Comparison of ENCODE assay signal across 23 cellular contexts in the genomic region with DNA sequence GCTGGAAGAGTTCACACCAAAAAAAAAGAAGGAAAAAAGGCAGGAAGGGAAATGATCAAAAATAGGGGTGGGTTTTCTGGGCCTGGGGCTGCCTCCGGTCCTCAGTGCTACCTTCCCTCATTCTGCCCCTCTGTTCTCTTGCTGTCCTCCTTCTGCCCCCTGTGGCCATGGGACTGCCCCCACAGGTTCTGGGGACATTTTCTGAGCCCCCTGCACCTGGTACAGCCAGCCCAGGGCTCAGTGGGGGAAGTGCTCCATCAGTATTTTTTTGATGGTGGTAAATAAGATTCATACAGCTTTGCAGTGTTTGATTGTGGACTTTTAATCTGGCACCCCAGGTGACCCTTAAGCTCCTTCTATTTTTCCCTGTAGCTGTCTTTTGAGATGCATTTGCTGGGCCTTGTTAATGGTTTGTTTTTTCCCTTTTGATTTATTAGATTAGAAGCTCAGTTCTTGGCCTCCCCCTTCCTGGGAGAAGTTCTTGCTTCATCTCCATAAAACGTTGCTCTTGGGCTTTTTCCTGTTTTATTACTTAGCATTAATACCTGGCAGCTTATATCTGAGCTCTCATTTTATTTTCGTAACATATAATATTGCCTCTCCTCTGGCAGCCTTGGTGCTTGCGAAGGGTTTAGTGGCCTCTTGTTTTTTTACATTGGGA. TPM values are rescaled to one million over a fixed set of nuclear protein-coding genes. Genes with fewer than 3 reads are reported as not detected.
A peak's percentile ranks its signal among the peaks of the same experiment; 100 is the strongest.
DNase-seq lines count a peak whose midpoint lies in the region; ATAC-seq and TF ChIP-seq lines count a peak whose summit lies in the region.
"Had no signal": no experiment of that assay in that cellular context is flagged by ENCODE, and none has a peak within 500 bp of the region (broad histone marks: within the 10 kb centered on the region; RNA-seq: fewer than 3 reads in every experiment).

No MANE protein-coding gene starts in this region.

- H3K4me1 ChIP-seq in GM23338 (ENCODE audit: insufficient read depth): peaks cover 19% of the 10 kb centered on the region; the same call in 1 of the 2 replicates
- H3K4me1 ChIP-seq: Caco-2 had no signal

- H3K4me2 ChIP-seq in GM23338: no peak overlapping the region

- in situ Hi-C loops in GM13976 (cut with MboI; ENCODE audit: low sequenced_read_pairs, unreplicated experiment): no loop called here

- no peaks in the 10 kb centered on the region for H3K27me3 ChIP-seq in GM23338 (ENCODE audit: insufficient read depth)

- H3K27me3 Mint-ChIP-seq in GM23338 (ENCODE audit: insufficient read depth, low read depth, poor library complexity): no peaks in the 10 kb centered on the region
- H3K27me3 Mint-ChIP-seq: stimulated activated naive CD8-positive, alpha-beta T cell treated with anti-CD3 and anti-CD28 coated beads, Interleukin-15, amount 100 ng/mL, for 72 hours; type B pancreatic cell had no signal

- no peak overlapping the region for H3K27ac Mint-ChIP-seq in GM23338
- H3K27ac Mint-ChIP-seq in stimulated activated effector memory CD8-positive, alpha-beta T cell treated with anti-CD3 and anti-CD28 coated beads, Interleukin-12 subunit alpha, Interleukin-12 subunit beta, amount 100 ng/mL, for 72 hours: peak overlapping the region; percentile 96
- H3K27ac Mint-ChIP-seq: endodermal cell, type B pancreatic cell had no signal

- H3K36me3 Mint-ChIP-seq in GM23338 (ENCODE audit: low read depth): no peaks in the 10 kb centered on the region
- H3K36me3 Mint-ChIP-seq in stimulated activated effector memory CD8-positive, alpha-beta T cell treated with anti-CD3 and anti-CD28 coated beads, Interleukin-12 subunit alpha, Interleukin-12 subunit beta, amount 100 ng/mL, for 72 hours: peaks cover 7% of the 10 kb centered on the region
- H3K36me3 Mint-ChIP-seq: type B pancreatic cell had no signal

- ATAC-seq in GM23338: peak; percentile 53
- ATAC-seq in stimulated activated effector memory CD8-positive, alpha-beta T cell treated with anti-CD3 and anti-CD28 coated beads, Interleukin-12 subunit alpha, Interleukin-12 subunit beta, amount 100 ng/mL, for 72 hours: no peak
- ATAC-seq: left cardiac atrium; psoas muscle; stimulated activated naive CD8-positive, alpha-beta T cell treated with anti-CD3 and anti-CD28 coated beads, Interleukin-15, amount 100 ng/mL, for 72 hours had no signal

- no peaks in the 10 kb centered on the region for H3K9me3 Mint-ChIP-seq in GM23338
- no peaks in the 10 kb centered on the region for H3K9me3 Mint-ChIP-seq in stimulated activated effector memory CD8-positive, alpha-beta T cell treated with anti-CD3 and anti-CD28 coated beads, Interleukin-12 subunit alpha, Interleukin-12 subunit beta, amount 100 ng/mL, for 72 hours
- H3K9me3 Mint-ChIP-seq: endodermal cell; neural crest cell; stimulated activated naive CD8-positive, alpha-beta T cell treated with anti-CD3 and anti-CD28 coated beads, Interleukin-15, amount 100 ng/mL, for 72 hours; type B pancreatic cell had no signal

- no peaks in the 10 kb centered on the region for H3F3A ChIP-seq in GM23338 (replicated peaks; ENCODE audit: low read depth)

- no peak overlapping the region for H3K4me3 Mint-ChIP-seq in GM23338
- no peak overlapping the region for H3K4me3 Mint-ChIP-seq in stimulated activated effector memory CD8-positive, alpha-beta T cell treated with anti-CD3 and anti-CD28 coated beads, Interleukin-12 subunit alpha, Interleukin-12 subunit beta, amount 100 ng/mL, for 72 hours
- H3K4me3 Mint-ChIP-seq: endodermal cell, neural crest cell, type B pancreatic cell had no signal

- no peak overlapping the region for H3K4me3 ChIP-seq in GM23338
- H3K4me3 ChIP-seq: psoas muscle, skin epidermis had no signal

- H3K27ac ChIP-seq in GM23338 (ENCODE audit: low read depth) (no peak overlapping the region), VCaP (peak overlapping the region; percentile 24; the same call in 1 of the 2 replicates), caudate nucleus (ENCODE audit: low read depth, low read length) (no peak overlapping the region)
- H3K27ac ChIP-seq: HL-60, psoas muscle had no signal

- TF ChIP-seq CTCF in GM23338 (conservative IDR thresholded peaks at IDR 0.05; ENCODE audit: low read depth in 2 of 2) (no peak), VCaP (conservative IDR thresholded peaks at IDR 0.05) (no peak), GM13976 (IDR thresholded peaks at IDR 0.05; ENCODE audit: borderline replicate concordance, control extremely low read depth, extremely low read depth, insufficient read depth, missing control alignments) (no peak)

- peaks cover 45% of the 10 kb centered on the region for H3K4me1 Mint-ChIP-seq in GM23338
- peaks cover 87% of the 10 kb centered on the region for H3K4me1 Mint-ChIP-seq in stimulated activated effector memory CD8-positive, alpha-beta T cell treated with anti-CD3 and anti-CD28 coated beads, Interleukin-12 subunit alpha, Interleukin-12 subunit beta, amount 100 ng/mL, for 72 hours

- DNase-seq in GM23338 (ENCODE audit: low spot score): no peak
- DNase-seq in left kidney (ENCODE audit: low read depth, low spot score): peak; percentile 37
- DNase-seq in stimulated activated effector memory CD8-positive, alpha-beta T cell treated with anti-CD3 and anti-CD28 coated beads, Interleukin-12 subunit alpha, Interleukin-12 subunit beta, amount 100 ng/mL, for 72 hours (ENCODE audit: low spot score in 2 of 2): no peak
- no peak for DNase-seq in caudate nucleus (lab: John Stamatoyannopoulos, UW)
- DNase-seq in GM13976 (ENCODE audit: low spot score): no peak
- DNase-seq in NCI-H1105 treated with DMSO at 0.1 percent for 48 hours (lab: John Stamatoyannopoulos, UW): no peak
- DNase-seq: activated gamma-delta T cell treated with Interleukin-2 at 50 U/mL for 16 hours; amniotic stem cell; Caco-2; cerebellar nuclear complex; endodermal cell; left cardiac atrium; mesendoderm; NCI-H1436; NCI-H524; psoas muscle; stimulated activated CD4-positive, alpha-beta T cell treated with anti-CD3 and anti-CD28 coated beads, Interleukin-2, amount 100 ng/mL, for 24 hours; stimulated activated naive CD8-positive, alpha-beta T cell treated with anti-CD3 and anti-CD28 coated beads, Interleukin-15, amount 100 ng/mL, for 72 hours had no signal

- no peaks in the 10 kb centered on the region for H3K36me3 ChIP-seq in GM23338 (ENCODE audit: insufficient read depth)

- no peaks in the 10 kb centered on the region for H3K9me2 ChIP-seq in GM23338 (ENCODE audit: insufficient read depth)

- H2AFZ ChIP-seq in GM23338: no peak overlapping the region

- peaks cover 11% of the 10 kb centered on the region for H3K79me2 ChIP-seq in GM23338 (replicated peaks; ENCODE audit: insufficient read depth)

- H4K20me1 ChIP-seq in GM23338 (replicated peaks; ENCODE audit: insufficient read depth): 0 out of 2 replicates have a peak, but pooled peaks cover 8% of the 10 kb centered on the region

TF ChIP-seq in GM23338, 12 proteins besides CTCF, POLR2A, EP300 and RAD21 (continues in another document):
- TF ChIP-seq, protein P1, sequence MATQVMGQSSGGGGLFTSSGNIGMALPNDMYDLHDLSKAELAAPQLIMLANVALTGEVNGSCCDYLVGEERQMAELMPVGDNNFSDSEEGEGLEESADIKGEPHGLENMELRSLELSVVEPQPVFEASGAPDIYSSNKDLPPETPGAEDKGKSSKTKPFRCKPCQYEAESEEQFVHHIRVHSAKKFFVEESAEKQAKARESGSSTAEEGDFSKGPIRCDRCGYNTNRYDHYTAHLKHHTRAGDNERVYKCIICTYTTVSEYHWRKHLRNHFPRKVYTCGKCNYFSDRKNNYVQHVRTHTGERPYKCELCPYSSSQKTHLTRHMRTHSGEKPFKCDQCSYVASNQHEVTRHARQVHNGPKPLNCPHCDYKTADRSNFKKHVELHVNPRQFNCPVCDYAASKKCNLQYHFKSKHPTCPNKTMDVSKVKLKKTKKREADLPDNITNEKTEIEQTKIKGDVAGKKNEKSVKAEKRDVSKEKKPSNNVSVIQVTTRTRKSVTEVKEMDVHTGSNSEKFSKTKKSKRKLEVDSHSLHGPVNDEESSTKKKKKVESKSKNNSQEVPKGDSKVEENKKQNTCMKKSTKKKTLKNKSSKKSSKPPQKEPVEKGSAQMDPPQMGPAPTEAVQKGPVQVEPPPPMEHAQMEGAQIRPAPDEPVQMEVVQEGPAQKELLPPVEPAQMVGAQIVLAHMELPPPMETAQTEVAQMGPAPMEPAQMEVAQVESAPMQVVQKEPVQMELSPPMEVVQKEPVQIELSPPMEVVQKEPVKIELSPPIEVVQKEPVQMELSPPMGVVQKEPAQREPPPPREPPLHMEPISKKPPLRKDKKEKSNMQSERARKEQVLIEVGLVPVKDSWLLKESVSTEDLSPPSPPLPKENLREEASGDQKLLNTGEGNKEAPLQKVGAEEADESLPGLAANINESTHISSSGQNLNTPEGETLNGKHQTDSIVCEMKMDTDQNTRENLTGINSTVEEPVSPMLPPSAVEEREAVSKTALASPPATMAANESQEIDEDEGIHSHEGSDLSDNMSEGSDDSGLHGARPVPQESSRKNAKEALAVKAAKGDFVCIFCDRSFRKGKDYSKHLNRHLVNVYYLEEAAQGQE (IDR thresholded peaks at IDR 0.05; ENCODE audit: unreplicated experiment): no peak

RNA-seq across cellular contexts. Expression of gene CHST11, which starts 43.0 kb away (rescaled TPM):
- total RNA-seq in GM23338 (2014; rRNA removed; shearing (Covaris generic)): 13.4 and 25.7 TPM in 2 replicates
- polyA plus RNA-seq in GM23338 (2016; fragmentation: Nextera tagmentation; extraction: Ambion mirVana): 6.9 and 7.7 TPM in 2 replicates
